ENCODE assay signal across 14 cellular contexts in the genomic region with DNA sequence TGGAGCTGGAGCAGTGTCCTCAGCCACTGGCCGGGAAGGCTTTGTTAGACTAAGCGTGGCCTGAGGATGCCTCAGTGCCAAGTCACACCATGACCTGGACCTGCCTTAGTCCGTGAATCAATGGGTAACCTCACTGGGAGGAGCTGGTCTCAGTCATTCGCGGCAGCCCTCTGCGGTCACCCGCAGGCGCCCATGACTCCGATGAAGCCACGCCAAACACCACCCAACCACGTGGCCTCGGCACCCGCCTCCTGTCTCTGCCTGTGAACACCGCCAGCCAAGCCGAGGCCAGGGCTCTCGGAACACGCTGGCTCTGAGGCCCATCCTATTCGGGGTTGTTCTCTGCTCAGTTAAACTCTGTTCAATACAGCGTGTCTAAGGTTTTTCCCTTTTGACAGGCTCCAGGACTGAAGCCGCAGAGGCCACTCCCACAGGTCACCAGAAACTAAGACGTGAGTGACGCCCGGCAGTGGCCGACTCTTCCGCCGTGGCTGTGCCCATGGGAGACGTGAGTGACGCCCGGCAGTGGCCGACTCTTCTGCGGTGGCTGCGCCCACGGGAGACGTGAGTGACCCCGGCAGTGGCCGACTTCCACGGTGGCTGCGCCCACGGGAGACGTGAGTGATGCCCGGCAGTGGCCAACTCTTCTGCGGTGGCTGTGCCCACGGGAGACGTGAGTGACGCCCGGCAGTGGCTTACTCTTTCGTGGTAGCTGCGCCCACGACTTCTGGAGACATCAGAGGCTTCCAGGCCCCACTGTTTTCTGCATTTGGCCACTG. TPM values are rescaled to one million over a fixed set of nuclear protein-coding genes. Genes with fewer than 3 reads are reported as not detected.
"Had no signal": no experiment of that assay in that cellular context is flagged by ENCODE, and none has a peak within 500 bp of the region (broad histone marks: within the 10 kb centered on the region; RNA-seq: fewer than 3 reads in every experiment).

No MANE protein-coding gene starts in this region.

- H3K27me3 ChIP-seq: ovary had no signal

- H3K36me3 ChIP-seq: ovary, tibial artery had no signal

- DNase-seq: activated CD4-positive, alpha-beta T cell treated with anti-CD3 and anti-CD28 coated beads for 1 hour; activated gamma-delta T cell; activated T-cell treated with anti-CD3 and anti-CD28 coated beads, Interleukin-2, amount 50 U/mL, for 48 hours; foreskin fibroblast; heart left ventricle; left lung; mesenchymal stem cell; ovary; tibial artery had no signal

- ATAC-seq: heart left ventricle, left lung had no signal

- H3K4me3 ChIP-seq: dorsolateral prefrontal cortex, heart left ventricle, left lung, ovary, tibial artery had no signal

- H3K9me3 ChIP-seq: heart left ventricle, left lung, ovary, tibial artery had no signal

- H3K27ac ChIP-seq: heart left ventricle, left lung, ovary, tibial artery had no signal

RNA-seq across cellular contexts. Expression of a gene that starts 16.8 kb away (rescaled TPM):
- total RNA-seq: activated CD4-positive, alpha-beta memory T cell treated with anti-CD3 and anti-CD28 coated beads, Interleukin-2, amount 10 ng/mL, durations not matched to agents 7 days and 5 days; cerebellum; esophagus mucosa; heart left ventricle; left lung; ovary; renal cortical epithelial cell had no signal
